9 cellular contexts compared by ENCODE assay signal in genomic region chr20:34525709-34526416, GRCh38. TPM values are rescaled to one million over a fixed set of nuclear protein-coding genes. Genes with fewer than 3 reads are reported as not detected.
DNase-seq lines count a peak whose midpoint lies in the region; ATAC-seq and TF ChIP-seq lines count a peak whose summit lies in the region.
"Had no signal": no experiment of that assay in that cellular context is flagged by ENCODE, and none has a peak within 500 bp of the region (broad histone marks: within the 10 kb centered on the region; RNA-seq: fewer than 3 reads in every experiment).

No MANE protein-coding gene starts in this region.

- no peak overlapping the region for H3K4me3 ChIP-seq in RWPE2 (ENCODE audit: severe bottlenecking)

- H3K36me3 ChIP-seq in RWPE2 (ENCODE audit: low read depth), result peaks cover 60% of the 10 kb centered on the region

- H3K27ac ChIP-seq in RWPE2 (ENCODE audit: poor library complexity, severe bottlenecking), result peak overlapping the region; percentile 60

- no peak for TF ChIP-seq CTCF in RWPE2 (IDR thresholded peaks at IDR 0.05; ENCODE audit: poor library complexity, severe bottlenecking)

- H3K9me3 ChIP-seq in RWPE2 (ENCODE audit: severe bottlenecking), result no peaks in the 10 kb centered on the region

- ATAC-seq in RWPE2 (ENCODE audit: low read depth) (peak; percentile 92), esophagus mucosa (peak; percentile 90), GM21360 (IDR thresholded peaks at IDR 0.05; ENCODE audit: unreplicated experiment) (no peak), HG02763 (IDR thresholded peaks at IDR 0.05; ENCODE audit: unreplicated experiment) (no peak)

- H3K4me1 ChIP-seq in RWPE2 (ENCODE audit: insufficient read depth, poor library complexity, severe bottlenecking), result peaks cover 18% of the 10 kb centered on the region

- no peaks in the 10 kb centered on the region for H3K27me3 ChIP-seq in RWPE2 (ENCODE audit: insufficient read depth, poor library complexity, severe bottlenecking)

- DNase-seq in GM04503 (ENCODE audit: low read depth), result peak; percentile 98
- peak; percentile 100 for DNase-seq in RWPE2 (ENCODE audit: low spot score)
- DNase-seq in myocyte (ENCODE audit: low read depth), result peak; percentile 99
- DNase-seq in SK-N-DZ (ENCODE audit: low spot score), result no peak
- DNase-seq in retina, result no peak
- DNase-seq: naive B cell had no signal

RNA-seq across cellular contexts. Expression of gene DYNLRB1, which starts 9.6 kb away (rescaled TPM):
- total RNA-seq in esophagus mucosa (80.7 TPM), myocyte (225 and 238 TPM in 2 replicates)
- polyA plus RNA-seq in myocyte (2012), result 409 TPM
- polyA plus RNA-seq in SK-N-DZ (2014; cell fraction: cytosol; rRNA removed), result 229 and 266 TPM in 2 replicates
- 134 and 157 TPM in 2 replicates for polyA plus RNA-seq in SK-N-DZ (2014; cell fraction: nucleus; rRNA removed)

RNA-seq across cellular contexts. Expression of gene MAP1LC3A, which starts 32.7 kb away (rescaled TPM):
- total RNA-seq in esophagus mucosa, result 7.0 TPM
- 104 and 107 TPM in 2 replicates for total RNA-seq in myocyte
- polyA plus RNA-seq in myocyte (2012), result 99.3 TPM
- polyA plus RNA-seq in SK-N-DZ (2014; cell fraction: cytosol; rRNA removed), result 4.6 and 8.0 TPM in 2 replicates
- 5.8 and 7.6 TPM in 2 replicates for polyA plus RNA-seq in SK-N-DZ (2014; cell fraction: nucleus; rRNA removed)

Comparison
In these comparisons a context has a peak if more than half of its experiments do, and no peak if none do; other contexts are left out.
1. DNase-seq: peak in GM04503 (single experiment), RWPE2 (single experiment) and myocyte (single experiment); none in SK-N-DZ (single experiment) and retina (single experiment).
2. ATAC-seq: peak in RWPE2 (single experiment) and esophagus mucosa (single experiment); none in GM21360 (single experiment) and HG02763 (single experiment).
3. RNA of gene MAP1LC3A, which starts 32.7 kb away (total RNA-seq): 104 to 107 TPM in myocyte; 7.0 TPM in esophagus mucosa (single experiment); every median in the first group is over 10 times any median in the second.